In the genomic region with DNA sequence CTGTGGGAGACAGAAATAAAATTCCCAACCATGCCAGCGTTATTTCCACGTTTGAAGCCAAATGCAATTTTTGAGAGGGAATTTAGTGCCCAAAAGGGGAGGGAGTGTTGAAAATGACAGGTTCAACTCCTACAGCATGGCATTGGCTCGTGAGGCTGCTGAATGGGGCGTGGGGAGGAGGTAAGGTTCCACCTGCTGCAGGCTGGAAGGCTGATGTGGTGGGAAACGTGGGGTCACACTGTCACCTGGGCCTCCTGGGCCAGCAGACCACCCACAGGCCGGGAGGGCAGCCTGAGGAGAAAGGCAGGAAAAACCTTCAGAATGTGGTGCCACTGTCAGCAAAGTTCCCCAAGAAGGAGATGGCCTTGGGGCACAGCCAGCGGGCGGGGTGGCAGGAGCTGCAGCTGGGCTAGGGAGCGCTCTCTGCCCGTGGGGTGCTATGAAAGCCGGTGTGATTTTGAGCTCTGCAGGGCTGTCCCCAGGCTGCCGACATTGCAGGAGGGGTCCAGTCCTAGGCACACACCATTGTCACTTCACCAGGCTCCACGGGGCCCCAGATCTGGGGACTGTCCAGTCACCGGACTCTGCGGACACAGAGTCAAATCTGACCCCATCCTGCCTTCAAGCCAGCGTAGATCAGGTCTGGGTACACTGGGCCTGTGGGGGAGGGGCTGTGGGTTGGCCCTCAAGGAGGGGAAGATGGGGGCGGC, we compare ENCODE assay signal across 1 cellular context.
TF ChIP-seq lines count a peak whose summit lies in the region.

No MANE protein-coding gene starts in this region.

TF ChIP-seq in GM23338, 12 proteins besides CTCF, POLR2A, EP300 and RAD21 (continued from another document):
- TF ChIP-seq, protein P1, sequence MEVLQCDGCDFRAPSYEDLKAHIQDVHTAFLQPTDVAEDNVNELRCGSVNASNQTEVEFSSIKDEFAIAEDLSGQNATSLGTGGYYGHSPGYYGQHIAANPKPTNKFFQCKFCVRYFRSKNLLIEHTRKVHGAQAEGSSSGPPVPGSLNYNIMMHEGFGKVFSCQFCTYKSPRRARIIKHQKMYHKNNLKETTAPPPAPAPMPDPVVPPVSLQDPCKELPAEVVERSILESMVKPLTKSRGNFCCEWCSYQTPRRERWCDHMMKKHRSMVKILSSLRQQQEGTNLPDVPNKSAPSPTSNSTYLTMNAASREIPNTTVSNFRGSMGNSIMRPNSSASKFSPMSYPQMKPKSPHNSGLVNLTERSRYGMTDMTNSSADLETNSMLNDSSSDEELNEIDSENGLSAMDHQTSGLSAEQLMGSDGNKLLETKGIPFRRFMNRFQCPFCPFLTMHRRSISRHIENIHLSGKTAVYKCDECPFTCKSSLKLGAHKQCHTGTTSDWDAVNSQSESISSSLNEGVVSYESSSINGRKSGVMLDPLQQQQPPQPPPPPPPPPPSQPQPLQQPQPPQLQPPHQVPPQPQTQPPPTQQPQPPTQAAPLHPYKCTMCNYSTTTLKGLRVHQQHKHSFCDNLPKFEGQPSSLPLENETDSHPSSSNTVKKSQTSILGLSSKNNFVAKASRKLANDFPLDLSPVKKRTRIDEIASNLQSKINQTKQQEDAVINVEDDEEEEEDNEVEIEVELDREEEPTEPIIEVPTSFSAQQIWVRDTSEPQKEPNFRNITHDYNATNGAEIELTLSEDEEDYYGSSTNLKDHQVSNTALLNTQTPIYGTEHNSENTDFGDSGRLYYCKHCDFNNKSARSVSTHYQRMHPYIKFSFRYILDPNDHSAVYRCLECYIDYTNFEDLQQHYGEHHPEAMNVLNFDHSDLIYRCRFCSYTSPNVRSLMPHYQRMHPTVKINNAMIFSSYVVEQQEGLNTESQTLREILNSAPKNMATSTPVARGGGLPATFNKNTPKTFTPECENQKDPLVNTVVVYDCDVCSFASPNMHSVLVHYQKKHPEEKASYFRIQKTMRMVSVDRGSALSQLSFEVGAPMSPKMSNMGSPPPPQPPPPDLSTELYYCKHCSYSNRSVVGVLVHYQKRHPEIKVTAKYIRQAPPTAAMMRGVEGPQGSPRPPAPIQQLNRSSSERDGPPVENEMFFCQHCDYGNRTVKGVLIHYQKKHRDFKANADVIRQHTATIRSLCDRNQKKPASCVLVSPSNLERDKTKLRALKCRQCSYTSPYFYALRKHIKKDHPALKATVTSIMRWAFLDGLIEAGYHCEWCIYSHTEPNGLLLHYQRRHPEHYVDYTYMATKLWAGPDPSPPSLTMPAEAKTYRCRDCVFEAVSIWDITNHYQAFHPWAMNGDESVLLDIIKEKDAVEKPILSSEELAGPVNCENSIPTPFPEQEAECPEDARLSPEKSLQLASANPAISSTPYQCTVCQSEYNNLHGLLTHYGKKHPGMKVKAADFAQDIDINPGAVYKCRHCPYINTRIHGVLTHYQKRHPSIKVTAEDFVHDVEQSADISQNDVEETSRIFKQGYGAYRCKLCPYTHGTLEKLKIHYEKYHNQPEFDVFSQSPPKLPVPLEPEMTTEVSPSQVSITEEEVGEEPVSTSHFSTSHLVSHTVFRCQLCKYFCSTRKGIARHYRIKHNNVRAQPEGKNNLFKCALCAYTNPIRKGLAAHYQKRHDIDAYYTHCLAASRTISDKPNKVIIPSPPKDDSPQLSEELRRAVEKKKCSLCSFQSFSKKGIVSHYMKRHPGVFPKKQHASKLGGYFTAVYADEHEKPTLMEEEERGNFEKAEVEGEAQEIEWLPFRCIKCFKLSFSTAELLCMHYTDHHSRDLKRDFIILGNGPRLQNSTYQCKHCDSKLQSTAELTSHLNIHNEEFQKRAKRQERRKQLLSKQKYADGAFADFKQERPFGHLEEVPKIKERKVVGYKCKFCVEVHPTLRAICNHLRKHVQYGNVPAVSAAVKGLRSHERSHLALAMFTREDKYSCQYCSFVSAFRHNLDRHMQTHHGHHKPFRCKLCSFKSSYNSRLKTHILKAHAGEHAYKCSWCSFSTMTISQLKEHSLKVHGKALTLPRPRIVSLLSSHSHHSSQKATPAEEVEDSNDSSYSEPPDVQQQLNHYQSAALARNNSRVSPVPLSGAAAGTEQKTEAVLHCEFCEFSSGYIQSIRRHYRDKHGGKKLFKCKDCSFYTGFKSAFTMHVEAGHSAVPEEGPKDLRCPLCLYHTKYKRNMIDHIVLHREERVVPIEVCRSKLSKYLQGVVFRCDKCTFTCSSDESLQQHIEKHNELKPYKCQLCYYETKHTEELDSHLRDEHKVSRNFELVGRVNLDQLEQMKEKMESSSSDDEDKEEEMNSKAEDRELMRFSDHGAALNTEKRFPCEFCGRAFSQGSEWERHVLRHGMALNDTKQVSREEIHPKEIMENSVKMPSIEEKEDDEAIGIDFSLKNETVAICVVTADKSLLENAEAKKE (CRISPR knock-in tag; IDR thresholded peaks at IDR 0.05) = no peak
- no peak for TF ChIP-seq EZH2phosphoT487 (IDR thresholded peaks at IDR 0.05; ENCODE audit: unreplicated experiment)
- no peak for TF ChIP-seq ZNF114 (CRISPR knock-in tag; IDR thresholded peaks at IDR 0.05)
- TF ChIP-seq EZH2 (IDR thresholded peaks at IDR 0.05; ENCODE audit: low read depth, unreplicated experiment) = no peak
TF ChIP-seq in GM23338: peak in this region for 0.
